Comparison of ENCODE assay signal across 27 cellular contexts in genomic region chr5:105963856-105964255, GRCh38.
"Had no signal": no experiment of that assay in that cellular context is flagged by ENCODE, and none has a peak within 500 bp of the region (broad histone marks: within the 10 kb centered on the region; RNA-seq: fewer than 3 reads in every experiment).

No MANE protein-coding gene starts in this region.

- FAIRE-seq: colon, urothelium cell line had no signal

- H3K4me1 Mint-ChIP-seq: immature natural killer cell; natural killer cell; stimulated activated memory B cell treated with anti-CD40 and anti-IgM and Interleukin-4, amounts not matched to agents 10 μg/mL and 1 μg/mL and 100 μg/mL, for 72 hours had no signal

- H3K36me3 Mint-ChIP-seq: immature natural killer cell; natural killer cell; stimulated activated memory B cell treated with anti-CD40 and anti-IgM and Interleukin-4, amounts not matched to agents 10 μg/mL and 1 μg/mL and 100 μg/mL, for 72 hours had no signal

- DNase-seq: dorsolateral prefrontal cortex; effector CD4-positive, alpha-beta T cell; foreskin melanocyte; glutamatergic neuron; heart right ventricle; hypothalamus; immature natural killer cell; islet precursor cell; kidney glomerular epithelial cell; left colon; left ventricle myocardium superior; lower lobe of right lung; natural killer cell; stimulated activated CD4-positive, alpha-beta T cell treated with anti-CD3 and anti-CD28 coated beads, Interleukin-2, amount 100 ng/mL, for 24 hours; stimulated activated CD4-positive, alpha-beta T cell treated with anti-CD3 and anti-CD28 coated beads, Interleukin-4, amount 100 ng/mL, for 4 hours; upper lobe of left lung had no signal

- H3K4me3 ChIP-seq: dorsolateral prefrontal cortex, heart right ventricle, lower lobe of right lung, prostate gland, right atrium auricular region, thoracic aorta, tibial nerve, upper lobe of left lung had no signal

- H3K4me3 Mint-ChIP-seq: immature natural killer cell; natural killer cell; stimulated activated memory B cell treated with anti-CD40 and anti-IgM and Interleukin-4, amounts not matched to agents 10 μg/mL and 1 μg/mL and 100 μg/mL, for 72 hours; stimulated activated naive CD8-positive, alpha-beta T cell treated with anti-CD3 and anti-CD28 coated beads, Interleukin-15, Interleukin-2, amounts not matched to agents 100 ng/mL and 50 ng/mL, for 24 hours had no signal

- H3K9me3 ChIP-seq: lower lobe of right lung, prostate gland, right atrium auricular region, thoracic aorta, tibial nerve, upper lobe of left lung had no signal

- H3K27ac Mint-ChIP-seq: immature natural killer cell; natural killer cell; stimulated activated memory B cell treated with anti-CD40 and anti-IgM and Interleukin-4, amounts not matched to agents 10 μg/mL and 1 μg/mL and 100 μg/mL, for 72 hours; stimulated activated naive CD8-positive, alpha-beta T cell treated with anti-CD3 and anti-CD28 coated beads, Interleukin-15, Interleukin-2, amounts not matched to agents 100 ng/mL and 50 ng/mL, for 24 hours had no signal

- H3K4me1 ChIP-seq: heart right ventricle, lower lobe of right lung, prostate gland, right atrium auricular region, tibial nerve, upper lobe of left lung had no signal

- H3K27ac ChIP-seq: dorsolateral prefrontal cortex, epithelial cell of prostate, heart right ventricle, lower lobe of right lung, prostate gland, right atrium auricular region, thoracic aorta, tibial nerve, upper lobe of left lung had no signal

- H3K27me3 Mint-ChIP-seq: stimulated activated memory B cell treated with anti-CD40 and anti-IgM and Interleukin-4, amounts not matched to agents 10 μg/mL and 1 μg/mL and 100 μg/mL, for 72 hours; stimulated activated naive CD8-positive, alpha-beta T cell treated with anti-CD3 and anti-CD28 coated beads, Interleukin-15, Interleukin-2, amounts not matched to agents 100 ng/mL and 50 ng/mL, for 24 hours had no signal

- H3K27me3 ChIP-seq: dorsolateral prefrontal cortex, heart right ventricle, right atrium auricular region, tibial nerve, upper lobe of left lung had no signal

- H3K36me3 ChIP-seq: heart right ventricle, lower lobe of right lung, prostate gland, right atrium auricular region, thoracic aorta, tibial nerve, upper lobe of left lung had no signal

- ATAC-seq: esophagus mucosa; heart right ventricle; left colon; left ventricle myocardium superior; lower lobe of right lung; natural killer cell; sciatic nerve; stimulated activated memory B cell treated with anti-CD40 and anti-IgM and Interleukin-4, amounts not matched to agents 10 μg/mL and 1 μg/mL and 100 μg/mL, for 72 hours had no signal
